27 cellular contexts compared by ENCODE assay signal in the genomic region with DNA sequence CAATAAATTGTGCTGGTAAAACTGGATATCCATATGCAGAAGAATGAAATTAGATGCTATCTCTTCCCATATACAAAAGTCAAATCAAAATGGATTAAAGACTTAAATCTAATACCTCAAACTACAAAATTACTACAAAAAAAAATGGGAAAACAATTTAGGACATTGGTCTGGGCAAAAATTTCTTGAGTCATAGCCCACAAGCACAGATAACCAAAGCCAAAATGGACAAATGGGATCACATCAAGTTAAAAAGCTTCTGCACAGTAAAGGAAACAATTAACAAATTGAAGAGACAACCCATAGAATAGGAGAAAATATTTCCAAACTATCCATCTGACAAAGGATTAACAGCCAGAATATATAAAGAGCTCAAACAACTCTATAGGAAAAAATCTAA.
"Had no signal": no experiment of that assay in that cellular context is flagged by ENCODE, and none has a peak within 500 bp of the region (broad histone marks: within the 10 kb centered on the region; RNA-seq: fewer than 3 reads in every experiment).

No MANE protein-coding gene starts in this region.

- DNase-seq: colonic mucosa; cortex of kidney; effector CD8-positive, alpha-beta T cell; effector memory CD8-positive, alpha-beta T cell; endodermal cell; erythroblast; esophagus squamous epithelium; foreskin fibroblast; foreskin melanocyte; gastrocnemius medialis; glutamatergic neuron; head of caudate nucleus; heart right ventricle; hippocampal formation; left cardiac atrium; left lung; left ventricle myocardium superior; lower lobe of right lung; mesenchymal stem cell; mucosa of descending colon had no signal

- H3K4me1 ChIP-seq: colonic mucosa, esophagus squamous epithelium, gastrocnemius medialis, left lung, lower lobe of right lung had no signal

- H3K4me3 ChIP-seq: colonic mucosa, esophagus squamous epithelium, gastrocnemius medialis, heart right ventricle, left lung, lower lobe of right lung, mucosa of descending colon had no signal

- H3K27me3 Mint-ChIP-seq: effector memory CD8-positive, alpha-beta T cell had no signal

- H3K9me3 ChIP-seq: colonic mucosa, esophagus squamous epithelium, left lung, lower lobe of right lung, mucosa of descending colon had no signal

- H3K27me3 ChIP-seq: colonic mucosa, esophagus squamous epithelium, gastrocnemius medialis, heart right ventricle, left lung had no signal

- H3K36me3 ChIP-seq: colonic mucosa, esophagus squamous epithelium, gastrocnemius medialis, heart right ventricle, left lung, lower lobe of right lung had no signal

- H3K9me3 Mint-ChIP-seq: endodermal cell had no signal

- H3K27ac Mint-ChIP-seq: dendritic cell treated with granulocyte-macrophage colony-stimulating factor and Interleukin-4, amounts not matched to agents 40 ng/mL and 50 ng/mL, for 4 days; effector memory CD8-positive, alpha-beta T cell; endodermal cell; mesothelial cell of epicardium had no signal

- FAIRE-seq: endometrium, islet of Langerhans, keratinocyte had no signal

- H3K4me3 Mint-ChIP-seq: dendritic cell treated with granulocyte-macrophage colony-stimulating factor and Interleukin-4, amounts not matched to agents 40 ng/mL and 50 ng/mL, for 4 days; effector memory CD8-positive, alpha-beta T cell; endodermal cell; mesothelial cell of epicardium had no signal

- H3K27ac ChIP-seq: colonic mucosa, epithelial cell of prostate, esophagus squamous epithelium, gastrocnemius medialis, heart right ventricle, left lung, lower lobe of right lung had no signal

- ATAC-seq: effector memory CD8-positive, alpha-beta T cell; esophagus mucosa; gastrocnemius medialis; heart right ventricle; left cardiac atrium; left lung; left ventricle myocardium superior; lower lobe of right lung; mucosa of descending colon had no signal
